1 cellular context compared by ENCODE assay signal in the genomic region with DNA sequence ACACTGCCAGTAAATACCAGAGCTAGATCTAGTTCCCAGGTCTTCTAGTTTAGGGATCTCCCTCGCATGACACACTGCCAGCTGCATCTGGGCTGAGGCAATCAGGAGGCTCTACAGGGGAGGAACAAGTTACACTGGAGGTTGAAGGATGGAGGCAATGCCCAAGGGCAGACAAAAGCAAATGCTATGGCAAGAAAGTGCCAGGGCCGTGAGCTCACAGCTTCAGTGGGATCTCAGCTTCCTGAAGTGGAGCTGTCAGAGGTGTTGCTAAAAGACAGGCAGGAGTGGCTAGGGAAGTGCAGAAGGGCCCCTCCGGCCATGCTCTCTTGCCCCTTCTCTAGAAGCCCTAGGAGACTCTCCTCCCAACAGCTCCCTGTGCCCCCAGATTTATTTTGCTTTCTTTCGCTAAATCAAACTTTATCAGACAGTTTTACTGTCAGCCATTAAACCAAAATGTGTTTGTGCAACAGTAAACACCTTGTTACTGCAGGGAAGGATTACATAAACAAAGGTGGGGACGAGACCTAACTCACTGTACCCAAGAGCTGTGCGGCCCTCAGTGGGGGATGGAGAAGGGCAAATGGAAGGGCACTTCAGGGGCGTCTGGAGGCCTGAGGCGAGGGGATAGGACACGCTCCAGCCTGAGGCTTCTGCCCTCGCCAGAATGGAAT.
TF ChIP-seq lines count a peak whose summit lies in the region.

No MANE protein-coding gene starts in this region.

TF ChIP-seq in HEK293, 187 proteins besides CTCF, POLR2A, EP300 and RAD21 (continued from another document and continues in another):
- TF ChIP-seq ZBTB10 (tag by site-specific recombination; IDR thresholded peaks at IDR 0.05) (no peak), ZNF76 (tag by site-specific recombination; IDR thresholded peaks at IDR 0.05; ENCODE audit: borderline replicate concordance, low read depth) (no peak), ZNF350 (tag by site-specific recombination; IDR thresholded peaks at IDR 0.05) (no peak), ZNF398 (tag by site-specific recombination; IDR thresholded peaks at IDR 0.05) (peak; percentile 41), OSR2 (tag by site-specific recombination; IDR thresholded peaks at IDR 0.05) (peak; percentile 75), ZNF394 (tag by site-specific recombination; IDR thresholded peaks at IDR 0.05; ENCODE audit: borderline replicate concordance) (no peak), ZNF529 (tag by site-specific recombination; IDR thresholded peaks at IDR 0.05; ENCODE audit: insufficient replicate concordance) (no peak), MEIS1 (CRISPR knock-in tag; IDR thresholded peaks at IDR 0.05; ENCODE audit: borderline replicate concordance) (no peak), ZNF624 (tag by site-specific recombination; IDR thresholded peaks at IDR 0.05) (no peak), ZNF223 (tag by site-specific recombination; IDR thresholded peaks at IDR 0.05) (no peak), SP3 (tag by site-specific recombination; IDR thresholded peaks at IDR 0.05) (no peak), ZNF140 (tag by site-specific recombination; IDR thresholded peaks at IDR 0.05) (no peak), ZNF174 (tag by site-specific recombination; IDR thresholded peaks at IDR 0.05) (no peak), ZEB2 (tag by site-specific recombination; IDR thresholded peaks at IDR 0.05) (no peak), ZNF670 (tag by site-specific recombination; IDR thresholded peaks at IDR 0.05; ENCODE audit: low read depth) (no peak), ZNF626 (tag by site-specific recombination; IDR thresholded peaks at IDR 0.05) (no peak), ZNF521 (tag by site-specific recombination; IDR thresholded peaks at IDR 0.05) (no peak), HOXC10 (CRISPR knock-in tag; IDR thresholded peaks at IDR 0.05) (no peak), ZNF362 (tag by site-specific recombination; IDR thresholded peaks at IDR 0.05) (no peak), PRDM2 (tag by site-specific recombination; IDR thresholded peaks at IDR 0.05; ENCODE audit: borderline replicate concordance) (no peak), YY2 (tag by site-specific recombination; IDR thresholded peaks at IDR 0.05) (no peak), ZBTB6 (tag by site-specific recombination; IDR thresholded peaks at IDR 0.05) (no peak), SETDB1 (IDR thresholded peaks at IDR 0.05; ENCODE audit: insufficient read length, low read length) (no peak), ZBTB8A (tag by site-specific recombination; IDR thresholded peaks at IDR 0.05) (peak; percentile 77), ZNF146 (tag by site-specific recombination; IDR thresholded peaks at IDR 0.05) (no peak), ZNF610 (tag by site-specific recombination; IDR thresholded peaks at IDR 0.05; ENCODE audit: borderline replicate concordance) (0 out of 2 replicates have a peak, but pooled peaks have one; percentile 36), ZNF768 (tag by site-specific recombination; IDR thresholded peaks at IDR 0.05) (no peak), ZBTB20 (tag by site-specific recombination; IDR thresholded peaks at IDR 0.05) (no peak; the same call in 1 of the 2 replicates), ZNF548 (tag by site-specific recombination; IDR thresholded peaks at IDR 0.05) (no peak), GLIS1 (tag by site-specific recombination; IDR thresholded peaks at IDR 0.05) (peak; percentile 79; the same call in 1 of the 2 replicates), ZXDB (tag by site-specific recombination; IDR thresholded peaks at IDR 0.05) (no peak), ZNF561 (tag by site-specific recombination; IDR thresholded peaks at IDR 0.05; ENCODE audit: borderline replicate concordance) (peak; percentile 87; the same call in 1 of the 2 replicates), GLIS2 (tag by site-specific recombination; IDR thresholded peaks at IDR 0.05) (no peak), ZNF302 (tag by site-specific recombination; IDR thresholded peaks at IDR 0.05; ENCODE audit: low read depth) (no peak), WT1 (tag by site-specific recombination; IDR thresholded peaks at IDR 0.05) (peak; percentile 47; the same call in 1 of the 2 replicates), GLI4 (tag by site-specific recombination; IDR thresholded peaks at IDR 0.05) (no peak), KLF1 (tag by site-specific recombination; IDR thresholded peaks at IDR 0.05) (peak; percentile 15; the same call in 1 of the 2 replicates), ZNF510 (tag by site-specific recombination; IDR thresholded peaks at IDR 0.05; ENCODE audit: insufficient replicate concordance) (no peak), OVOL3 (tag by site-specific recombination; IDR thresholded peaks at IDR 0.05) (no peak), ZNF580 (tag by site-specific recombination; IDR thresholded peaks at IDR 0.05) (peak; percentile 70), SALL2 (tag by site-specific recombination; IDR thresholded peaks at IDR 0.05; ENCODE audit: borderline replicate concordance) (no peak)
- TF ChIP-seq, protein P1, sequence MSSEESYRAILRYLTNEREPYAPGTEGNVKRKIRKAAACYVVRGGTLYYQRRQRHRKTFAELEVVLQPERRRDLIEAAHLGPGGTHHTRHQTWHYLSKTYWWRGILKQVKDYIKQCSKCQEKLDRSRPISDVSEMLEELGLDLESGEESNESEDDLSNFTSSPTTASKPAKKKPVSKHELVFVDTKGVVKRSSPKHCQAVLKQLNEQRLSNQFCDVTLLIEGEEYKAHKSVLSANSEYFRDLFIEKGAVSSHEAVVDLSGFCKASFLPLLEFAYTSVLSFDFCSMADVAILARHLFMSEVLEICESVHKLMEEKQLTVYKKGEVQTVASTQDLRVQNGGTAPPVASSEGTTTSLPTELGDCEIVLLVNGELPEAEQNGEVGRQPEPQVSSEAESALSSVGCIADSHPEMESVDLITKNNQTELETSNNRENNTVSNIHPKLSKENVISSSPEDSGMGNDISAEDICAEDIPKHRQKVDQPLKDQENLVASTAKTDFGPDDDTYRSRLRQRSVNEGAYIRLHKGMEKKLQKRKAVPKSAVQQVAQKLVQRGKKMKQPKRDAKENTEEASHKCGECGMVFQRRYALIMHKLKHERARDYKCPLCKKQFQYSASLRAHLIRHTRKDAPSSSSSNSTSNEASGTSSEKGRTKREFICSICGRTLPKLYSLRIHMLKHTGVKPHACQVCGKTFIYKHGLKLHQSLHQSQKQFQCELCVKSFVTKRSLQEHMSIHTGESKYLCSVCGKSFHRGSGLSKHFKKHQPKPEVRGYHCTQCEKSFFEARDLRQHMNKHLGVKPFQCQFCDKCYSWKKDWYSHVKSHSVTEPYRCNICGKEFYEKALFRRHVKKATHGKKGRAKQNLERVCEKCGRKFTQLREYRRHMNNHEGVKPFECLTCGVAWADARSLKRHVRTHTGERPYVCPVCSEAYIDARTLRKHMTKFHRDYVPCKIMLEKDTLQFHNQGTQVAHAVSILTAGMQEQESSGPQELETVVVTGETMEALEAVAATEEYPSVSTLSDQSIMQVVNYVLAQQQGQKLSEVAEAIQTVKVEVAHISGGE (tag by site-specific recombination; conservative IDR thresholded peaks at IDR 0.05; ENCODE audit: low read depth), result no peak
